15 cellular contexts compared by ENCODE assay signal in genomic region chr21:41839387-41840000, GRCh38. TPM values are rescaled to one million over a fixed set of nuclear protein-coding genes. Genes with fewer than 3 reads are reported as not detected.
DNase-seq lines count a peak whose midpoint lies in the region; ATAC-seq and TF ChIP-seq lines count a peak whose summit lies in the region.
"Had no signal": no experiment of that assay in that cellular context is flagged by ENCODE, and none has a peak within 500 bp of the region (broad histone marks: within the 10 kb centered on the region; RNA-seq: fewer than 3 reads in every experiment).

No MANE protein-coding gene starts in this region.

- POLR2A ChIA-PET in RWPE1 (lab: Yijun Ruan, JAX; ENCODE audit: low non-redundant PET), result no interaction called here

- H3K4me1 ChIP-seq in mucosa of descending colon (ENCODE audit: low read depth) (peaks cover 8% of the 10 kb centered on the region), upper lobe of right lung (no peaks in the 10 kb centered on the region)
- H3K4me1 ChIP-seq: HAP-1 had no signal

- H3K9me3 Mint-ChIP-seq in activated naive CD4-positive, alpha-beta T cell treated with anti-CD3 and anti-CD28 coated beads, Interleukin-2, amount 50 U/mL, for 72 hours, result peaks cover 0 to 12% of the 10 kb centered on the region in 2 donors

- no peaks in the 10 kb centered on the region for H3K36me3 ChIP-seq in mucosa of descending colon (ENCODE audit: low read depth)
- H3K36me3 ChIP-seq in upper lobe of right lung, result peaks cover 37% of the 10 kb centered on the region
- peaks cover 45% of the 10 kb centered on the region for H3K36me3 ChIP-seq in MG63
- H3K36me3 ChIP-seq: HAP-1 had no signal

- CTCF ChIA-PET in RWPE1 (lab: Yijun Ruan, JAX), result interaction anchor here (0.6 to 0.7 kb wide), 2 partner anchors 91 to 278 kb away, joined by 3 to 4 read pairs; no protein-coding TSS in a partner anchor

- ATAC-seq in mucosa of descending colon (no peak), upper lobe of right lung (no peak)
- ATAC-seq in activated naive CD4-positive, alpha-beta T cell treated with anti-CD3 and anti-CD28 coated beads, Interleukin-2, amount 50 U/mL, for 72 hours, result no peak

- peak; percentile 37 for DNase-seq in activated effector memory CD4-positive, alpha-beta T cell treated with anti-CD3 and anti-CD28 coated beads, Interleukin-2, amount 50 U/mL, for 16 hours
- DNase-seq in activated effector memory CD4-positive, alpha-beta T cell treated with Interleukin-2 at 50 U/mL for 16 hours, result no peak
- DNase-seq in RWPE1 (ENCODE audit: low spot score) (no peak), mucosa of descending colon (peak in 2 of 3 donors; percentile 9 to 31), upper lobe of right lung (peak; percentile 43), MG63 (no peak)
- no peak for DNase-seq in activated CD4-positive, alpha-beta T cell treated with anti-CD3 and anti-CD28 coated beads for 1 hour
- no peak for DNase-seq in activated naive CD4-positive, alpha-beta T cell treated with anti-CD3 and anti-CD28 coated beads, Interleukin-2, amount 50 U/mL, for 72 hours (ENCODE audit: low spot score in 2 of 2)
- DNase-seq: 8988T; AML-193; C1 segment of cervical spinal cord; CD4-positive, alpha-beta T cell; DMS79; GOT3 had no signal

- peaks cover 23 to 30% of the 10 kb centered on the region in 2 donors for H3K36me3 Mint-ChIP-seq in activated naive CD4-positive, alpha-beta T cell treated with anti-CD3 and anti-CD28 coated beads, Interleukin-2, amount 50 U/mL, for 72 hours

- H3K27ac ChIP-seq in RWPE1 (0 out of 2 replicates have a peak overlapping the region, but pooled peaks have one; percentile 8), upper lobe of right lung (no peak overlapping the region)

- H3K27me3 ChIP-seq in upper lobe of right lung (no peaks in the 10 kb centered on the region), MG63 (no peaks in the 10 kb centered on the region)

- TF ChIP-seq CTCF in RWPE1 (conservative IDR thresholded peaks at IDR 0.05; ENCODE audit: low read depth), result no peak
- no peak for TF ChIP-seq CTCF in mucosa of descending colon (IDR thresholded peaks at IDR 0.05)
- no peak for TF ChIP-seq CTCF in upper lobe of right lung (IDR thresholded peaks at IDR 0.05)

- no peak overlapping the region for H3K4me3 ChIP-seq in mucosa of descending colon
- no peak overlapping the region for H3K4me3 ChIP-seq in upper lobe of right lung
- no peak overlapping the region for H3K4me3 ChIP-seq in MG63
- H3K4me3 ChIP-seq: HAP-1 had no signal

- H3K9me3 ChIP-seq in mucosa of descending colon, result peaks cover 9% of the 10 kb centered on the region
- no peaks in the 10 kb centered on the region for H3K9me3 ChIP-seq in upper lobe of right lung
- H3K9me3 ChIP-seq in MG63, result peaks cover 13% of the 10 kb centered on the region
- H3K9me3 ChIP-seq: HAP-1 had no signal

- no peak overlapping the region for H3K27ac Mint-ChIP-seq in activated naive CD4-positive, alpha-beta T cell treated with anti-CD3 and anti-CD28 coated beads, Interleukin-2, amount 50 U/mL, for 72 hours
- H3K27ac Mint-ChIP-seq: CD4-positive, alpha-beta T cell had no signal

- intact Hi-C loops in mucosa of descending colon (cut with DNase I, micrococcal nuclease), result no loop called here
- intact Hi-C loops in upper lobe of right lung (cut with DNase I), result no loop called here

RNA-seq across cellular contexts. Expression of gene PRDM15, which starts 39.6 kb away (rescaled TPM):
- total RNA-seq in mucosa of descending colon, result 10 to 100 TPM in 1 of 3 donors, 1 to 10 TPM in 2; 7.4 to 10.3 (median 8.3) TPM
- 7.4 TPM for total RNA-seq in upper lobe of right lung
- total RNA-seq in MG63 (2014; rRNA removed; shearing (Covaris generic); ENCODE audit: low replicate concordance), result 3.3 and 7.8 TPM in 2 replicates
- 10 to 100 TPM; 13.1 to 23.0 TPM for total RNA-seq in activated naive CD4-positive, alpha-beta T cell treated with anti-CD3 and anti-CD28 coated beads, Interleukin-2, amount 50 U/mL, for 72 hours

Comparison
In these comparisons a context has a peak if more than half of its experiments do, and no peak if none do; other contexts are left out.
1. DNase-seq: peak in activated effector memory CD4-positive, alpha-beta T cell treated with anti-CD3 and anti-CD28 coated beads, Interleukin-2, amount 50 U/mL, for 16 hours (single experiment), mucosa of descending colon (2 of 3) and upper lobe of right lung (single experiment); none in activated effector memory CD4-positive, alpha-beta T cell treated with Interleukin-2 at 50 U/mL for 16 hours (single experiment), RWPE1 (single experiment), MG63 (single experiment), activated CD4-positive, alpha-beta T cell treated with anti-CD3 and anti-CD28 coated beads for 1 hour (single experiment) and activated naive CD4-positive, alpha-beta T cell treated with anti-CD3 and anti-CD28 coated beads, Interleukin-2, amount 50 U/mL, for 72 hours (0 of 2).